24 cellular contexts compared by ENCODE assay signal in genomic region chr20:35514371-35514960, GRCh38. TPM values are rescaled to one million over a fixed set of nuclear protein-coding genes. Genes with fewer than 3 reads are reported as not detected.
DNase-seq lines count a peak whose midpoint lies in the region; ATAC-seq, FAIRE-seq and TF ChIP-seq lines count a peak whose summit lies in the region.
"Had no signal": no experiment of that assay in that cellular context is flagged by ENCODE, and none has a peak within 500 bp of the region (broad histone marks: within the 10 kb centered on the region; RNA-seq: fewer than 3 reads in every experiment).

No MANE protein-coding gene starts in this region.

- H3K9me3 Mint-ChIP-seq in astrocyte (ENCODE audit: unreplicated experiment) = no peaks in the 10 kb centered on the region
- no peaks in the 10 kb centered on the region for H3K9me3 Mint-ChIP-seq in stimulated activated naive B cell treated with anti-CD40 and anti-IgM and Interleukin-4, amounts not matched to agents 10 μg/mL and 1 μg/mL and 100 μg/mL, for 72 hours

- H3K9me2 ChIP-seq in PC-9 (ENCODE audit: insufficient read depth) = no peaks in the 10 kb centered on the region

- no TSS peak for BruUV-seq in PC-9 (replicated peaks; lab: Mats Ljungman, UMichigan)

- H3K36me3 Mint-ChIP-seq in astrocyte (ENCODE audit: low read depth, unreplicated experiment) = peaks cover 25% of the 10 kb centered on the region
- peaks cover 22 to 29% of the 10 kb centered on the region in 2 donors for H3K36me3 Mint-ChIP-seq in stimulated activated naive B cell treated with anti-CD40 and anti-IgM and Interleukin-4, amounts not matched to agents 10 μg/mL and 1 μg/mL and 100 μg/mL, for 72 hours

- H3K36me3 ChIP-seq in PC-9 (ENCODE audit: low read depth) (no peaks in the 10 kb centered on the region; the same call in 1 of the 2 replicates), astrocyte (ENCODE audit: insufficient read depth, low read length) (peaks cover 13% of the 10 kb centered on the region)

- peak overlapping the region; percentile 80; the same call in 1 of the 2 replicates for H3K27ac ChIP-seq in PC-9
- no peak overlapping the region for H3K27ac ChIP-seq in astrocyte (ENCODE audit: low read depth, low read length)
- H3K27ac ChIP-seq in foreskin keratinocyte = no peak overlapping the region

- no peaks in the 10 kb centered on the region for H3K27me3 ChIP-seq in PC-9 (ENCODE audit: insufficient read depth, low read depth)
- no peaks in the 10 kb centered on the region for H3K27me3 ChIP-seq in astrocyte (ENCODE audit: insufficient read depth, low read length)
- no peaks in the 10 kb centered on the region for H3K27me3 ChIP-seq in foreskin keratinocyte
- H3K27me3 ChIP-seq: MG63 had no signal

- H3K4me3 ChIP-seq in PC-9 (no peak overlapping the region), astrocyte (ENCODE audit: insufficient read depth, low read depth, low read length) (no peak overlapping the region)
- H3K4me3 ChIP-seq: MG63 had no signal

- no peak overlapping the region for H3K4me2 ChIP-seq in PC-9
- no peak overlapping the region for H3K4me2 ChIP-seq in astrocyte (ENCODE audit: low read length)

- H3K9me3 ChIP-seq in PC-9 (ENCODE audit: insufficient read depth, low read depth) (no peaks in the 10 kb centered on the region), astrocyte (ENCODE audit: insufficient read depth, low read depth, low read length) (no peaks in the 10 kb centered on the region)
- H3K9me3 ChIP-seq: MG63 had no signal

- no peak overlapping the region for H3K9ac ChIP-seq in astrocyte (ENCODE audit: low read length)

- peak in 75 of 76 experiments; percentile 59 to 97 (median 86) for DNase-seq in HUDEP-2 (lab: John Stamatoyannopoulos, UW; ENCODE audit: unreplicated experiment in 76 of 76)
- no peak for DNase-seq in PC-9
- no peak for DNase-seq in astrocyte (ENCODE audit: low read depth)
- no peak for DNase-seq in stimulated activated naive B cell treated with anti-CD40 and anti-IgM and Interleukin-4, amounts not matched to agents 10 μg/mL and 1 μg/mL and 100 μg/mL, for 72 hours
- no peak for DNase-seq in sciatic nerve (ENCODE audit: low spot score)
- no peak for DNase-seq in foreskin keratinocyte
- DNase-seq in NCI-H2081 treated with DMSO at 0.1 percent for 48 hours (lab: John Stamatoyannopoulos, UW) = no peak
- DNase-seq: CD4-positive, CD25-positive, alpha-beta regulatory T cell; DND-41; GOT3; HCEC 1CT; MG63; NCI-H1417; NCI-H1694 treated with DMSO at 0.1 percent for 48 hours; NCI-H2107; NCI-H446 treated with DMSO at 0.1 percent for 48 hours; NCI-H526 treated with DMSO at 0.1 percent for 48 hours had no signal

- no peak for TF ChIP-seq CTCF in PC-9 (conservative IDR thresholded peaks at IDR 0.05)
- no peak for TF ChIP-seq CTCF in astrocyte (IDR thresholded peaks at IDR 0.05; ENCODE audit: insufficient read depth, low read depth, low read length)
- no peak for TF ChIP-seq CTCF in foreskin keratinocyte (conservative IDR thresholded peaks at IDR 0.05)

- no peaks in the 10 kb centered on the region for H3K79me2 ChIP-seq in PC-9 (ENCODE audit: low read depth)
- H3K79me2 ChIP-seq in astrocyte (ENCODE audit: insufficient read depth, low read length) = no peaks in the 10 kb centered on the region

- peaks cover 30% of the 10 kb centered on the region for H3F3A ChIP-seq in PC-9 (ENCODE audit: insufficient read depth, low read depth)

- H3K27ac Mint-ChIP-seq in astrocyte (ENCODE audit: unreplicated experiment) = peak overlapping the region; percentile 34
- H3K27ac Mint-ChIP-seq in stimulated activated naive B cell treated with anti-CD40 and anti-IgM and Interleukin-4, amounts not matched to agents 10 μg/mL and 1 μg/mL and 100 μg/mL, for 72 hours = peak overlapping the region; percentile 42

- POLR2A ChIA-PET in PC-9 (lab: Charles Lee; ENCODE audit: unreplicated experiment) = no interaction called here

- no peaks in the 10 kb centered on the region for H3K27me3 Mint-ChIP-seq in astrocyte (ENCODE audit: low read depth, unreplicated experiment)
- no peaks in the 10 kb centered on the region for H3K27me3 Mint-ChIP-seq in stimulated activated naive B cell treated with anti-CD40 and anti-IgM and Interleukin-4, amounts not matched to agents 10 μg/mL and 1 μg/mL and 100 μg/mL, for 72 hours
- H3K27me3 Mint-ChIP-seq: CD4-positive, CD25-positive, alpha-beta regulatory T cell had no signal

- peaks cover 14% of the 10 kb centered on the region for H3K4me1 Mint-ChIP-seq in astrocyte (ENCODE audit: low read depth, unreplicated experiment)
- peaks cover 2 to 3% of the 10 kb centered on the region in 2 donors for H3K4me1 Mint-ChIP-seq in stimulated activated naive B cell treated with anti-CD40 and anti-IgM and Interleukin-4, amounts not matched to agents 10 μg/mL and 1 μg/mL and 100 μg/mL, for 72 hours
- H3K4me1 Mint-ChIP-seq: CD4-positive, CD25-positive, alpha-beta regulatory T cell had no signal

- intact Hi-C loops in PC-9 (cut with micrococcal nuclease; ENCODE audit: unreplicated experiment) (loop anchor here (5.0 kb wide), 2 partner anchors 188 to 478 kb away; no protein-coding TSS in a partner anchor), sciatic nerve (cut with DNase I) (no loop called here)

- FAIRE-seq in astrocyte (lab: Jason Lieb, UNC) = no peak
- FAIRE-seq: GM12892, GM18507 had no signal

- H2AFZ ChIP-seq in PC-9 (no peak overlapping the region), astrocyte (ENCODE audit: low read depth, low read length) (no peak overlapping the region)

- no peak overlapping the region for H3K4me3 Mint-ChIP-seq in astrocyte (ENCODE audit: unreplicated experiment)
- no peak overlapping the region for H3K4me3 Mint-ChIP-seq in stimulated activated naive B cell treated with anti-CD40 and anti-IgM and Interleukin-4, amounts not matched to agents 10 μg/mL and 1 μg/mL and 100 μg/mL, for 72 hours
- H3K4me3 Mint-ChIP-seq: CD4-positive, CD25-positive, alpha-beta regulatory T cell had no signal

- CTCF ChIA-PET in PC-9 (lab: Charles Lee) = interaction anchor here (0.6 kb wide), 1 partner anchor 1404 kb away, joined by 5 read pairs; no protein-coding TSS in a partner anchor

- peaks cover 36% of the 10 kb centered on the region for H3K4me1 ChIP-seq in PC-9 (replicated peaks; ENCODE audit: insufficient read depth)
- H3K4me1 ChIP-seq in astrocyte (ENCODE audit: insufficient read depth, low read length) = peaks cover 13% of the 10 kb centered on the region
- H3K4me1 ChIP-seq in foreskin keratinocyte = peaks cover 7% of the 10 kb centered on the region

- H4K20me1 ChIP-seq in PC-9 (ENCODE audit: insufficient read depth) (no peaks in the 10 kb centered on the region), astrocyte (ENCODE audit: insufficient read depth, low read length) (peaks cover 36% of the 10 kb centered on the region)

- ATAC-seq in stimulated activated naive B cell treated with anti-CD40 and anti-IgM and Interleukin-4, amounts not matched to agents 10 μg/mL and 1 μg/mL and 100 μg/mL, for 72 hours (replicated peaks) = no peak
- ATAC-seq in sciatic nerve (no peak), foreskin keratinocyte (no peak)
- ATAC-seq: Panc1, SK-N-SH treated with all-trans-retinoic acid at 6 μM for 48 hours had no signal

RNA-seq across cellular contexts. Expression of gene C20orf173, which starts 15.0 kb away (rescaled TPM):
- not detected in 2 replicates for total RNA-seq in PC-9 (2021)
- not detected in 2 replicates for total RNA-seq in astrocyte
- not detected for total RNA-seq in sciatic nerve
- total RNA-seq in foreskin keratinocyte = not detected in 2 replicates
- not detected in 2 replicates for polyA plus RNA-seq in foreskin keratinocyte
- total RNA-seq: A673; CD4-positive, CD25-positive, alpha-beta regulatory T cell; LHCN-M2 had no signal
- polyA plus RNA-seq: BJ; CD4-positive, CD25-positive, alpha-beta regulatory T cell had no signal

RNA-seq across cellular contexts. Expression of gene ERGIC3, which starts 27.4 kb away (rescaled TPM):
- total RNA-seq in PC-9 (2021) (341 and 435 TPM in 2 replicates), astrocyte (198 and 205 TPM in 2 replicates), sciatic nerve (143 TPM), foreskin keratinocyte (168 and 180 TPM in 2 replicates)
- polyA plus RNA-seq in foreskin keratinocyte = 181 and 191 TPM in 2 replicates

RNA-seq across cellular contexts. Expression of gene CEP250, which starts 59.1 kb away (rescaled TPM):
- total RNA-seq in PC-9 (2021) (63.6 and 79.5 TPM in 2 replicates), astrocyte (81.2 and 107 TPM in 2 replicates), sciatic nerve (39.1 TPM), foreskin keratinocyte (30.6 and 36.1 TPM in 2 replicates)
- 9.9 and 12.1 TPM in 2 replicates for polyA plus RNA-seq in foreskin keratinocyte

Comparison
In these comparisons a context has a peak if more than half of its experiments do, and no peak if none do; other contexts are left out.
1. DNase-seq: peak in HUDEP-2 (75 of 76); none in PC-9 (0 of 2), astrocyte (single experiment), stimulated activated naive B cell treated with anti-CD40 and anti-IgM and Interleukin-4, amounts not matched to agents 10 μg/mL and 1 μg/mL and 100 μg/mL, for 72 hours (single experiment), sciatic nerve (single experiment), foreskin keratinocyte (0 of 2) and NCI-H2081 treated with DMSO at 0.1 percent for 48 hours (single experiment).